In the genomic region with DNA sequence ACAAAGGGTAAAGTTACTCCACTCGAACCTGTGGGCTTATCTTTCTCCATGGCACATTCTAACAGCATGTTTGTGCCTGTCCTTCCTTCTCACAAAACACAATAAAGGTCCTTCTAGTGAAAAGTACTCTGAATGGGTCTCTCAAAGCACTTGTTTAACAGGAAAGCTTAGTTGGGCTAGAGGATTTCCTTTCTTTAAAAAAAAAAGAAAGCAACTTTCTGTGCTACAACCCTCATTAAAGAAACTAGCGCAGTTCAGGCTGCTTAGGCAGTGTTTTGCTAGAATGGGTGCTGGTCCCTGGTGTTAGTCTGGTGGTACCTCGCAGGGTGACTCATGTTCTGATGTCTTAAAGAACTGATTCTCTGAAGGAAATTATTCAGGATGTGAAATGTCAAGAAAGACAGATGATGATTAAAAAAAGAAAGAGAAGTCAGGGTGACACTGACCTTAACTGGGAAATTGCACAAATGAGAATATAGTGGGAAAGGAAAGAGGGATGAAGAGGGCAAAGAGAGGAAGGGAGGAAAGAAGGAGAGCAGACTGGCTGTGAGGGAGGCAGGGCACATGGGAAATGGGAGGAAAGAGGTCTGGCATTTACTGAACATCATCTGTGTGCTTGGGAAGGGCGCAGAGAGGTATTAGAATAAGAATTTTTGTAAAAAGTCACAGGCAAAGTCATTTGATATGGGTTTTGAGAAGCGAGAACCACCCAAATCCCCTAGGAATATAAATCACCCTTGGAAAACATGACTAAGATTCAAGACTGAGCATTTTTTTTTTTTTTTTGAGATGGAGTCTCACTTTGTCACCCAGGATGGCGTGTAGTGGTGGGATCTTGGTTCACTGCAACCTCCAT, we compare ENCODE assay signal across 12 cellular contexts.
DNase-seq lines count a peak whose midpoint lies in the region; ATAC-seq and TF ChIP-seq lines count a peak whose summit lies in the region.
"Had no signal": no experiment of that assay in that cellular context is flagged by ENCODE, and none has a peak within 500 bp of the region (broad histone marks: within the 10 kb centered on the region; RNA-seq: fewer than 3 reads in every experiment).

No MANE protein-coding gene starts in this region.

- H3K36me3 ChIP-seq in heart left ventricle (peaks cover 0 to 43% (median 8%) of the 10 kb centered on the region in 9 donors), lower lobe of right lung (peaks cover 19% of the 10 kb centered on the region), uterus (no peaks in the 10 kb centered on the region)

- H3K27me3 ChIP-seq in heart left ventricle (no peaks in the 10 kb centered on the region), lower lobe of right lung (ENCODE audit: low read depth) (no peaks in the 10 kb centered on the region), uterus (no peaks in the 10 kb centered on the region)
- H3K27me3 ChIP-seq: upper lobe of left lung had no signal

- 48 to 63% (median 58%) methylated on average over 6 of the region's 6 CpGs for WGBS in heart left ventricle, 4 donors

- H3K27ac ChIP-seq in heart left ventricle, result peak overlapping the region in 10 of 12 donors; percentile 11 to 66 (median 32)
- peak overlapping the region; percentile 47 to 52 for H3K27ac ChIP-seq in coronary artery
- H3K27ac ChIP-seq in lower lobe of right lung, result no peak overlapping the region
- peak overlapping the region; percentile 69 to 72 for H3K27ac ChIP-seq in uterus

- TF ChIP-seq CTCF in heart left ventricle (IDR thresholded peaks at IDR 0.05), result no peak
- TF ChIP-seq CTCF in coronary artery (IDR thresholded peaks at IDR 0.05), result no peak
- TF ChIP-seq CTCF in lower lobe of right lung (IDR thresholded peaks at IDR 0.05), result no peak
- no peak for TF ChIP-seq CTCF in uterus (IDR thresholded peaks at IDR 0.05)

- H3K4me3 ChIP-seq in heart left ventricle (no peak overlapping the region), coronary artery (no peak overlapping the region), lower lobe of right lung (no peak overlapping the region), uterus (no peak overlapping the region)
- H3K4me3 ChIP-seq: upper lobe of left lung had no signal

- intact Hi-C loops in heart left ventricle (cut with DNase I), result no loop called here
- intact Hi-C loops in Right ventricle myocardium superior (cut with DNase I), result no loop called here
- intact Hi-C loops in lower lobe of right lung (cut with DNase I), result no loop called here
- intact Hi-C loops in uterus (cut with DNase I; ENCODE audit: low total_unique reads), result no loop called here

- no peak for DNase-seq in heart left ventricle
- no peak for DNase-seq in Right ventricle myocardium superior
- DNase-seq in coronary artery (ENCODE audit: low spot score), result no peak
- DNase-seq in lower lobe of right lung, result no peak
- DNase-seq in uterus, result peak in 1 of 2 donors; percentile 30
- no peak for DNase-seq in KBM-7
- no peak for DNase-seq in NCI-H524 (lab: John Stamatoyannopoulos, UW)
- DNase-seq: activated CD8-positive, alpha-beta memory T cell treated with anti-CD3 and anti-CD28 coated beads, Interleukin-2, amount 50 U/mL, for 4 hours; left cardiac atrium; NCI-H146; upper lobe of left lung had no signal

- H3K4me1 ChIP-seq in heart left ventricle, result peaks cover 0 to 17% (median 5%) of the 10 kb centered on the region in 12 donors
- H3K4me1 ChIP-seq in lower lobe of right lung, result peaks cover 19% of the 10 kb centered on the region
- no peaks in the 10 kb centered on the region for H3K4me1 ChIP-seq in uterus

- TF ChIP-seq POLR2A in heart left ventricle (IDR thresholded peaks at IDR 0.05) (no peak), uterus (IDR thresholded peaks at IDR 0.05) (no peak)

- in situ Hi-C loops in KBM-7 (cut with MboI; ENCODE audit: low pct_unique_long_range_greater_than_20kb, low sequenced_read_pairs), result no loop called here

- H3K9me3 ChIP-seq in heart left ventricle, result peaks cover 0 to 10% (median 3%) of the 10 kb centered on the region in 12 donors
- H3K9me3 ChIP-seq in lower lobe of right lung, result no peaks in the 10 kb centered on the region
- H3K9me3 ChIP-seq in uterus, result peaks cover 0 to 3% of the 10 kb centered on the region in 2 donors
- H3K9me3 ChIP-seq: upper lobe of left lung had no signal

- peak in 3 of 4 donors; percentile 42 to 74 (median 55) for ATAC-seq in heart left ventricle
- no peak for ATAC-seq in Right ventricle myocardium superior (ENCODE audit: poor library complexity)
- peak; percentile 56 to 71 for ATAC-seq in lower lobe of right lung
- ATAC-seq in HG02870 (IDR thresholded peaks at IDR 0.05; ENCODE audit: unreplicated experiment), result no peak

Comparison
In these comparisons a context has a peak if more than half of its experiments do, and no peak if none do; other contexts are left out.
1. ATAC-seq: peak in heart left ventricle (3 of 4) and lower lobe of right lung (2 of 2); none in Right ventricle myocardium superior (single experiment) and HG02870 (single experiment).